Comparison of ENCODE assay signal across 9 cellular contexts in the genomic region with DNA sequence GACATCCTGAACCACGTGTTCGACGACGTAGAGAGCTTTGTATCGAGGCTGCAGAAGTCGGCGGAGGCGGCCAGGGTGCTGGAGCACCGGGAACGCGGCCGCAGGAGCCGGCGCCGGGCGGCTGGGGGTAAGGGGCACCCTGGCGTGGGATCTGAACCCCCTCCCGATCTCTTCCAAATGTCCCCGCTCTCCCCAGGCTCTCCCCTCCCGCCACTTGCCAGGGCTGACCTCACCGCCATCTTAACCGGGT. TPM values are rescaled to one million over a fixed set of nuclear protein-coding genes. Genes with fewer than 3 reads are reported as not detected.
A peak's percentile ranks its signal among the peaks of the same experiment; 100 is the strongest.
DNase-seq lines count a peak whose midpoint lies in the region; ATAC-seq, FAIRE-seq and TF ChIP-seq lines count a peak whose summit lies in the region.
"Had no signal": no experiment of that assay in that cellular context is flagged by ENCODE, and none has a peak within 500 bp of the region (broad histone marks: within the 10 kb centered on the region; RNA-seq: fewer than 3 reads in every experiment).

No MANE protein-coding gene starts in this region.

- peaks cover 18% of the 10 kb centered on the region for H3K4me1 ChIP-seq in A673 (ENCODE audit: insufficient read depth, low read length, poor library complexity, severe bottlenecking)
- H3K4me1 ChIP-seq in HCT116 (ENCODE audit: control insufficient read depth in 1 of 2, insufficient read depth in 2 of 2, low read length in 2 of 2), result peaks cover 8 to 40% of the 10 kb centered on the region in 2 experiments
- peaks cover 10 to 16% of the 10 kb centered on the region in 2 donors for H3K4me1 ChIP-seq in naive thymus-derived CD4-positive, alpha-beta T cell (ENCODE audit: control insufficient read depth in 2 of 2, insufficient read depth in 2 of 2, low read length in 2 of 2)
- peaks cover 5% of the 10 kb centered on the region for H3K4me1 ChIP-seq in osteoblast (ENCODE audit: insufficient read depth, low read length)

- POLR2A ChIA-PET in A673 (lab: Charles Lee; ENCODE audit: low non-redundant PET) (no interaction called here), HCT116 (lab: Charles Lee) (no interaction called here)
- POLR2A ChIA-PET in naive thymus-derived CD4-positive, alpha-beta T cell (lab: Charles Lee), result interaction anchor here (1.1 kb wide), 1 partner anchor 19 kb away, joined by 3 read pairs; a partner anchor contains a TSS

- H3K4me3 Mint-ChIP-seq in chondrocyte (ENCODE audit: unreplicated experiment), result peak overlapping the region; percentile 72
- peak overlapping the region; percentile 78 to 92 (median 86) for H3K4me3 Mint-ChIP-seq in naive thymus-derived CD4-positive, alpha-beta T cell

- H3K36me3 ChIP-seq in A673 (ENCODE audit: insufficient read depth, low read length, poor library complexity, severe bottlenecking) (no peaks in the 10 kb centered on the region), HCT116 (ENCODE audit: control insufficient read depth in 1 of 2, insufficient read depth in 2 of 2, low read length in 2 of 2) (0 out of 4 replicates have a peak, but pooled peaks cover 0 to 3% of the 10 kb centered on the region in 2 experiments), osteoblast (ENCODE audit: insufficient read depth, low read length) (no peaks in the 10 kb centered on the region)
- H3K36me3 ChIP-seq in naive thymus-derived CD4-positive, alpha-beta T cell (ENCODE audit: control insufficient read depth in 2 of 3, insufficient read depth in 3 of 3, low read length in 3 of 3), result no peaks in the 10 kb centered on the region

- no peaks in the 10 kb centered on the region for H3K9me2 ChIP-seq in HCT116 (ENCODE audit: insufficient read depth)

- TF ChIP-seq CTCF in A673 (conservative IDR thresholded peaks at IDR 0.05; ENCODE audit: low read depth, low read length) (no peak), HCT116 (IDR thresholded peaks at IDR 0.05 in 2 of 3, conservative IDR thresholded peaks at IDR 0.05 in 1 of 3; ENCODE audit: borderline replicate concordance in 1 of 3, insufficient read depth in 1 of 3, low read depth in 2 of 3, low read length in 2 of 3) (no peak), chondrocyte (IDR thresholded peaks at IDR 0.05) (no peak), osteoblast (IDR thresholded peaks at IDR 0.05; ENCODE audit: extremely low read depth, low read depth, low read length) (no peak)

- peak overlapping the region; percentile 17 for H3K4me3 ChIP-seq in A673 (ENCODE audit: low read depth, low read length, poor library complexity, severe bottlenecking)
- H3K4me3 ChIP-seq in HCT116 (replicated peaks in 1 of 2; ENCODE audit: low read depth in 1 of 2, low read length in 2 of 2), result no peak overlapping the region
- H3K4me3 ChIP-seq in naive thymus-derived CD4-positive, alpha-beta T cell (ENCODE audit: low read length), result peak overlapping the region; percentile 53
- H3K4me3 ChIP-seq in osteoblast (ENCODE audit: insufficient read depth, low read length), result no peak overlapping the region

- H4K20me1 ChIP-seq in HCT116 (ENCODE audit: insufficient read depth), result no peaks in the 10 kb centered on the region
- peaks cover 5% of the 10 kb centered on the region for H4K20me1 ChIP-seq in osteoblast (ENCODE audit: insufficient read depth, low read length)

- BruUV-seq in A673 (replicated peaks; lab: Mats Ljungman, UMichigan) (no TSS peak), HCT116 (replicated peaks; lab: Mats Ljungman, UMichigan) (no TSS peak)

- H3K27ac Mint-ChIP-seq in chondrocyte (ENCODE audit: unreplicated experiment), result no peak overlapping the region
- peak overlapping the region in 2 of 9 donors; percentile 38 to 96 for H3K27ac Mint-ChIP-seq in naive thymus-derived CD4-positive, alpha-beta T cell

- TF ChIP-seq RAD21 in HCT116 (IDR thresholded peaks at IDR 0.05; ENCODE audit: low read depth), result no peak

- H3K27me3 Mint-ChIP-seq in chondrocyte (ENCODE audit: low read depth), result peaks cover 52% of the 10 kb centered on the region
- H3K27me3 Mint-ChIP-seq in naive thymus-derived CD4-positive, alpha-beta T cell, result peaks cover 39 to 44% (median 43%) of the 10 kb centered on the region in 5 donors

- H3K27ac ChIP-seq in A673 (ENCODE audit: low read depth, low read length, poor library complexity, severe bottlenecking) (no peak overlapping the region), HCT116 (ENCODE audit: low read depth, low read length) (peak overlapping the region; percentile 92; the same call in 1 of the 2 replicates), osteoblast (ENCODE audit: low read depth, low read length) (no peak overlapping the region)
- no peak overlapping the region for H3K27ac ChIP-seq in naive thymus-derived CD4-positive, alpha-beta T cell (ENCODE audit: low read depth, low read length)

- RAD21 ChIA-PET in HCT116 (lab: Charles Lee; ENCODE audit: low non-redundant PET in 1 of 2, low total read pairs in 2 of 2, uncharacterized antibody in 2 of 2, unreplicated experiment in 2 of 2), result no interaction called here

- intact Hi-C loops in A673 (cut with micrococcal nuclease; ENCODE audit: unreplicated experiment), result no loop called here
- intact Hi-C loops in HCT116 (cut with micrococcal nuclease), result loop anchor here (2.0 to 5.0 kb wide), 2 partner anchors 35 to 76 kb away; a partner anchor contains a TSS
- intact Hi-C loops in naive thymus-derived CD4-positive, alpha-beta T cell (cut with micrococcal nuclease), result loop anchor here (1.0 to 10.0 kb wide), 8 partner anchors 18 to 617 kb away; a partner anchor contains a TSS

- H3K4me2 ChIP-seq in HCT116 (ENCODE audit: low read length) (peak overlapping the region; percentile 92), osteoblast (ENCODE audit: insufficient read depth, low read length) (no peak overlapping the region)

- no peak for TF ChIP-seq POLR2A in HCT116 (IDR thresholded peaks at IDR 0.05; ENCODE audit: borderline replicate concordance, extremely low read depth, insufficient read depth, insufficient read length)

- H3K9me3 Mint-ChIP-seq in chondrocyte (ENCODE audit: low read depth), result no peaks in the 10 kb centered on the region
- H3K9me3 Mint-ChIP-seq in naive thymus-derived CD4-positive, alpha-beta T cell, result peaks cover 0 to 4% (median 0%) of the 10 kb centered on the region in 11 donors

- peaks cover 2% of the 10 kb centered on the region for H3K36me3 Mint-ChIP-seq in chondrocyte (ENCODE audit: low read depth)
- H3K36me3 Mint-ChIP-seq in naive thymus-derived CD4-positive, alpha-beta T cell, result peaks cover 0 to 10% (median 0%) of the 10 kb centered on the region in 5 donors

- peaks cover 18% of the 10 kb centered on the region for H3K4me1 Mint-ChIP-seq in chondrocyte (ENCODE audit: low read depth)
- H3K4me1 Mint-ChIP-seq in naive thymus-derived CD4-positive, alpha-beta T cell, result peaks cover 12 to 30% (median 20%) of the 10 kb centered on the region in 7 donors

- DNase-seq in A673 (ENCODE audit: low spot score) (no peak), HCT116 (ENCODE audit: low read depth, low spot score) (no peak), chondrocyte (ENCODE audit: low spot score) (no peak), osteoblast (ENCODE audit: insufficient read length, low spot score, missing footprints) (no peak), NCI-H2107 (lab: John Stamatoyannopoulos, UW) (no peak), occipital lobe (lab: John Stamatoyannopoulos, UW) (no peak), GM19239 (ENCODE audit: insufficient read length, low spot score) (no peak)
- DNase-seq in naive thymus-derived CD4-positive, alpha-beta T cell, result no peak

- H3K79me2 ChIP-seq in HCT116 (ENCODE audit: insufficient read depth, low read length) (no peaks in the 10 kb centered on the region; the same call in 1 of the 2 replicates), osteoblast (ENCODE audit: insufficient read depth, low read length) (no peaks in the 10 kb centered on the region)

- H3K27me3 ChIP-seq in A673 (replicated peaks; ENCODE audit: insufficient read depth, low read depth, low read length, poor library complexity), result peaks cover 10% of the 10 kb centered on the region
- no peaks in the 10 kb centered on the region for H3K27me3 ChIP-seq in HCT116 (ENCODE audit: insufficient read depth, low read length)
- peaks cover 0 to 12% of the 10 kb centered on the region in 2 donors for H3K27me3 ChIP-seq in naive thymus-derived CD4-positive, alpha-beta T cell (ENCODE audit: control insufficient read depth in 2 of 2, insufficient read depth in 2 of 2, low read length in 2 of 2)
- peaks cover 69% of the 10 kb centered on the region for H3K27me3 ChIP-seq in osteoblast (ENCODE audit: insufficient read depth, low read length)

- ATAC-seq in HCT116, result no peak
- no peak for ATAC-seq in naive thymus-derived CD4-positive, alpha-beta T cell

- CTCF ChIA-PET in A673 (lab: Charles Lee) (no interaction called here), HCT116 (lab: Charles Lee) (no interaction called here)
- CTCF ChIA-PET in naive thymus-derived CD4-positive, alpha-beta T cell (lab: Charles Lee), result no interaction called here

- H2AFZ ChIP-seq in HCT116 (ENCODE audit: low read depth, low read length, poor library complexity, severe bottlenecking) (no peak overlapping the region), osteoblast (ENCODE audit: low read length) (no peak overlapping the region)

- H3K9ac ChIP-seq in HCT116 (ENCODE audit: low read length), result no peak overlapping the region

- H3K9me3 ChIP-seq in A673 (ENCODE audit: low read depth, low read length, poor library complexity, severe bottlenecking) (no peaks in the 10 kb centered on the region), HCT116 (ENCODE audit: control insufficient read depth in 1 of 2, insufficient read depth in 1 of 2, low read depth in 1 of 2, low read length in 2 of 2) (no peaks in the 10 kb centered on the region), osteoblast (ENCODE audit: low read depth, low read length) (no peaks in the 10 kb centered on the region)
- no peaks in the 10 kb centered on the region for H3K9me3 ChIP-seq in naive thymus-derived CD4-positive, alpha-beta T cell (ENCODE audit: control insufficient read depth in 2 of 3, low read length in 3 of 3)

- FAIRE-seq in GM19239 (lab: Jason Lieb, UNC), result no peak

RNA-seq across cellular contexts. Expression of a gene that starts 6.0 kb away (rescaled TPM):
- total RNA-seq in A673 (2021) (7.7 and 10.2 TPM in 2 replicates), HCT116 (2021; ENCODE audit: unreplicated experiment) (62.1 TPM), chondrocyte (4.1 to 7.9 TPM (median 6.8 TPM) in 3 replicates), osteoblast (0.29 and 1.1 TPM in 2 replicates), occipital lobe (0.62 TPM)
- polyA plus RNA-seq in HCT116 (2012), result 87.9 and 99.4 TPM in 2 replicates
- total RNA-seq in naive thymus-derived CD4-positive, alpha-beta T cell, result 1 to 10 TPM in 4 of 5 experiments, under 1 TPM in 1; 0.76 to 6.8 (median 2.0) TPM
- under 1 TPM in 1 of 2 donors, not detected in 1; 0.09 TPM for polyA plus RNA-seq in naive thymus-derived CD4-positive, alpha-beta T cell

RNA-seq across cellular contexts. Expression of a gene that starts 18.8 kb away (rescaled TPM):
- total RNA-seq in A673 (2021), result 19.0 and 24.4 TPM in 2 replicates
- 31.1 TPM for total RNA-seq in HCT116 (2021; ENCODE audit: unreplicated experiment)
- 22.7 and 23.1 TPM in 2 replicates for polyA plus RNA-seq in HCT116 (2012)
- 9.7 to 13.7 TPM (median 11.1 TPM) in 3 replicates for total RNA-seq in chondrocyte
- 10 to 100 TPM; 14.5 to 24.8 (median 19.0) TPM for total RNA-seq in naive thymus-derived CD4-positive, alpha-beta T cell
- polyA plus RNA-seq in naive thymus-derived CD4-positive, alpha-beta T cell, result 10 to 100 TPM in 1 of 2 donors, 1 to 10 TPM in 1; 9.4 to 24.8 TPM
- 9.7 and 12.7 TPM in 2 replicates for total RNA-seq in osteoblast
- 15.0 TPM for total RNA-seq in occipital lobe

RNA-seq across cellular contexts. Expression of a gene that starts 35.7 kb away (rescaled TPM):
- total RNA-seq in A673 (2021) (85.7 and 94.6 TPM in 2 replicates), HCT116 (2021; ENCODE audit: unreplicated experiment) (83.2 TPM), chondrocyte (86.1 to 111 TPM (median 103 TPM) in 3 replicates), osteoblast (49.2 and 55.0 TPM in 2 replicates), occipital lobe (20.7 TPM)
- polyA plus RNA-seq in HCT116 (2012), result 50.0 and 59.9 TPM in 2 replicates
- total RNA-seq in naive thymus-derived CD4-positive, alpha-beta T cell, result 100 to 1,000 TPM; 107 to 180 (median 144) TPM
- 1 to 10 TPM; 3.8 to 6.6 TPM for polyA plus RNA-seq in naive thymus-derived CD4-positive, alpha-beta T cell

RNA-seq across cellular contexts. Expression of a gene that starts 43.6 kb away (rescaled TPM):
- total RNA-seq in A673 (2021) (0.22 TPM in 1 of 2 replicates, not detected in the other), HCT116 (2021; ENCODE audit: unreplicated experiment) (not detected), chondrocyte (0.51 TPM in 1 of 3 replicates, not detected in the others), osteoblast (not detected in 2 replicates), occipital lobe (0.47 TPM)
- polyA plus RNA-seq in HCT116 (2012), result 0.42 and 0.46 TPM in 2 replicates
- total RNA-seq in naive thymus-derived CD4-positive, alpha-beta T cell, result 1 to 10 TPM in 1 of 5 experiments, under 1 TPM in 4; 0.27 to 1.2 (median 0.51) TPM
- under 1 TPM; 0.14 to 0.33 TPM for polyA plus RNA-seq in naive thymus-derived CD4-positive, alpha-beta T cell
- total RNA-seq: activated CD8-positive, alpha-beta memory T cell treated with anti-CD3 and anti-CD28 coated beads for 36 hours had no signal

Comparison
In these comparisons a context has a peak if more than half of its experiments do, and no peak if none do; other contexts are left out.
1. H3K4me3 ChIP-seq: peak in A673 (single experiment) and naive thymus-derived CD4-positive, alpha-beta T cell (single experiment); none in HCT116 (0 of 2) and osteoblast (single experiment).